Comparison of ENCODE assay signal across 9 cellular contexts in the genomic region with DNA sequence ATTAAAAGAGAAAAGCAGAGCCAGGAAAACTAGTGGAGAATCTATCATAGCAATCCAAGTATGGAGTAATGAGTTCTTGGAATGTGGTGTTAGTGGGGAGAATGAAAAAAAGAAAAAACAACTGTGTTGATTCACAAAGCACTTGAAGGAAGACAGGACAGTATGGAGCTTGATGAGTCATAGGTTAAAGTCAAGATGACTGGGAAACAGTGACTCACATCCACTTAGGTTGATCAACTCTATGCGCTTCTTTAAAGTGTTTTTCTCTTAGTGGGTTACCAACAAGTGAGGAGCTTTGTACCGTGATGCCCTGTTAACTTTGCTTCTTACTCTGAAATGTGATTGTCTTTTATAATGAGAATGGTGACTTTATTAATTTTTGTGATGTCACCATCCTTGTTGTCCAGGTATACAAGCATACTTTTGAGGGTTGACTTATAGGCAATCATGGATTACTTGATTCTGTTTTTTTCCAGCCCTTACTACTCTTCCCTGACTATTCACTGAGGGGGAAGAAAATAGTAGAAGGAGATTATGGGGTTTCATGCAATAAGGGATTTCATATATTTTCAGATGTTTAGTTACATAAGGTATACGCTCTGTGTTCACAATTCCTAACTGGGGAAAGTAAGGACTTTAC. TPM values are rescaled to one million over a fixed set of nuclear protein-coding genes. Genes with fewer than 3 reads are reported as not detected.
DNase-seq lines count a peak whose midpoint lies in the region; ATAC-seq and TF ChIP-seq lines count a peak whose summit lies in the region.
"Had no signal": no experiment of that assay in that cellular context is flagged by ENCODE, and none has a peak within 500 bp of the region (broad histone marks: within the 10 kb centered on the region; RNA-seq: fewer than 3 reads in every experiment).

No MANE protein-coding gene starts in this region.

- H4K8ac ChIP-seq in H9 (replicated peaks; ENCODE audit: insufficient read length, low read depth, low read length) = no peak overlapping the region

- no peaks in the 10 kb centered on the region for H3K9me3 ChIP-seq in CD8-positive, alpha-beta T cell (ENCODE audit: low read length)
- H3K9me3 ChIP-seq in NT2/D1 (ENCODE audit: insufficient read depth, low read length) (no peaks in the 10 kb centered on the region), H9 (ENCODE audit: control insufficient read depth, low read depth, low read length) (no peaks in the 10 kb centered on the region)

- ATAC-seq in CD8-positive, alpha-beta T cell = peak; percentile 73
- ATAC-seq in GM21786 (IDR thresholded peaks at IDR 0.05; ENCODE audit: unreplicated experiment) = peak; percentile 73
- peak; percentile 99 for ATAC-seq in stimulated activated naive B cell treated with anti-CD40 and anti-IgM and Interleukin-4, amounts not matched to agents 10 μg/mL and 1 μg/mL and 100 μg/mL, for 72 hours (replicated peaks)
- ATAC-seq in HG03175 (IDR thresholded peaks at IDR 0.05; ENCODE audit: unreplicated experiment) = no peak

- H2BK12ac ChIP-seq in H9 (ENCODE audit: insufficient read length, low read depth, low read length) = no peak overlapping the region

- H3K23ac ChIP-seq in H9 (ENCODE audit: insufficient read length, low read depth, low read length) = no peak overlapping the region

- no peak overlapping the region for H2AFZ ChIP-seq in H9 (ENCODE audit: low read length)

- H3K27me3 Mint-ChIP-seq in CD8-positive, alpha-beta T cell (ENCODE audit: low read depth) = no peaks in the 10 kb centered on the region
- H3K27me3 Mint-ChIP-seq in stimulated activated naive B cell treated with anti-CD40 and anti-IgM and Interleukin-4, amounts not matched to agents 10 μg/mL and 1 μg/mL and 100 μg/mL, for 72 hours = peaks cover 4 to 8% of the 10 kb centered on the region in 2 donors
- no peaks in the 10 kb centered on the region for H3K27me3 Mint-ChIP-seq in H9 (ENCODE audit: low read depth)
- H3K27me3 Mint-ChIP-seq: IgD-negative memory B cell had no signal

- H3K14ac ChIP-seq in H9 (ENCODE audit: insufficient read depth, low read length) = no peak overlapping the region

- H3K36me3 ChIP-seq in CD8-positive, alpha-beta T cell (ENCODE audit: insufficient read depth, low read length) = no peaks in the 10 kb centered on the region
- no peaks in the 10 kb centered on the region for H3K36me3 ChIP-seq in NT2/D1 (ENCODE audit: insufficient read depth, insufficient read length, low read length)

- no peak overlapping the region for H2BK120ac ChIP-seq in H9 (ENCODE audit: low read depth, low read length, poor library complexity, severe bottlenecking)

- no peak overlapping the region for H3T11ph ChIP-seq in H9 (ENCODE audit: low read length)

- no peak overlapping the region for H2BK5ac ChIP-seq in H9 (ENCODE audit: insufficient read length, low read length)

- H2BK20ac ChIP-seq in H9 (ENCODE audit: low read depth, low read length, poor library complexity, severe bottlenecking) = no peak overlapping the region

- H2AK5ac ChIP-seq in H9 (ENCODE audit: insufficient read length, low read length) = no peak overlapping the region

- no peak overlapping the region for H3K4me2 ChIP-seq in H9 (ENCODE audit: insufficient read depth, insufficient read length, low read length)

- H3K9ac ChIP-seq in NT2/D1 (ENCODE audit: insufficient read length, low read depth) (no peak overlapping the region), H9 (ENCODE audit: extremely low read depth, insufficient read length, low read length) (no peak overlapping the region)

- H3K56ac ChIP-seq in H9 (ENCODE audit: insufficient read length, low read depth, low read length) = no peak overlapping the region

- no peak overlapping the region for H4K5ac ChIP-seq in H9 (ENCODE audit: insufficient read length, low read depth, low read length)

- no peak overlapping the region for H3K4me3 Mint-ChIP-seq in CD8-positive, alpha-beta T cell
- peak overlapping the region in 1 of 2 donors; percentile 50 for H3K4me3 Mint-ChIP-seq in stimulated activated naive B cell treated with anti-CD40 and anti-IgM and Interleukin-4, amounts not matched to agents 10 μg/mL and 1 μg/mL and 100 μg/mL, for 72 hours
- no peak overlapping the region for H3K4me3 Mint-ChIP-seq in H9
- H3K4me3 Mint-ChIP-seq: IgD-negative memory B cell had no signal

- no peaks in the 10 kb centered on the region for H3K36me3 Mint-ChIP-seq in CD8-positive, alpha-beta T cell
- no peaks in the 10 kb centered on the region for H3K36me3 Mint-ChIP-seq in stimulated activated naive B cell treated with anti-CD40 and anti-IgM and Interleukin-4, amounts not matched to agents 10 μg/mL and 1 μg/mL and 100 μg/mL, for 72 hours
- no peaks in the 10 kb centered on the region for H3K36me3 Mint-ChIP-seq in H9 (ENCODE audit: insufficient read depth in 1 of 3, low read depth in 3 of 3)
- H3K36me3 Mint-ChIP-seq: IgD-negative memory B cell had no signal

- no peak for TF ChIP-seq CTCF in CD8-positive, alpha-beta T cell (IDR thresholded peaks at IDR 0.05)
- TF ChIP-seq CTCF in epithelial cell of esophagus (IDR thresholded peaks at IDR 0.05; ENCODE audit: insufficient read depth, low read depth, low read length, missing control alignments) = no peak
- no peak for TF ChIP-seq CTCF in H9 (conservative IDR thresholded peaks at IDR 0.05)

- H3K27me3 ChIP-seq in CD8-positive, alpha-beta T cell (ENCODE audit: insufficient read depth, low read length) = no peaks in the 10 kb centered on the region
- H3K27me3 ChIP-seq in NT2/D1 (ENCODE audit: insufficient read depth, insufficient read length) (no peaks in the 10 kb centered on the region), H9 (ENCODE audit: insufficient read depth, low read length) (no peaks in the 10 kb centered on the region)

- no peaks in the 10 kb centered on the region for H4K20me1 ChIP-seq in H9 (ENCODE audit: control insufficient read depth, insufficient read depth, insufficient read length)

- H3K9me3 Mint-ChIP-seq in CD8-positive, alpha-beta T cell = no peaks in the 10 kb centered on the region
- peaks cover 0 to 7% of the 10 kb centered on the region in 2 donors for H3K9me3 Mint-ChIP-seq in stimulated activated naive B cell treated with anti-CD40 and anti-IgM and Interleukin-4, amounts not matched to agents 10 μg/mL and 1 μg/mL and 100 μg/mL, for 72 hours
- peaks cover 0 to 2% of the 10 kb centered on the region in 2 experiments; a peak in 1 of 5 replicates for H3K9me3 Mint-ChIP-seq in H9

- H3K4me1 Mint-ChIP-seq in CD8-positive, alpha-beta T cell (ENCODE audit: low read depth) = peaks cover 6% of the 10 kb centered on the region
- peaks cover 9 to 15% of the 10 kb centered on the region in 2 donors for H3K4me1 Mint-ChIP-seq in stimulated activated naive B cell treated with anti-CD40 and anti-IgM and Interleukin-4, amounts not matched to agents 10 μg/mL and 1 μg/mL and 100 μg/mL, for 72 hours
- no peaks in the 10 kb centered on the region; a peak in 1 of 4 replicates for H3K4me1 Mint-ChIP-seq in H9
- H3K4me1 Mint-ChIP-seq: IgD-negative memory B cell had no signal

- no peak overlapping the region for H4K91ac ChIP-seq in H9 (ENCODE audit: insufficient read length, low read depth, low read length)

- H3K4ac ChIP-seq in H9 (ENCODE audit: low read depth, low read length) = no peak overlapping the region

- H3K27ac Mint-ChIP-seq in CD8-positive, alpha-beta T cell = no peak overlapping the region
- peak overlapping the region; percentile 56 for H3K27ac Mint-ChIP-seq in stimulated activated naive B cell treated with anti-CD40 and anti-IgM and Interleukin-4, amounts not matched to agents 10 μg/mL and 1 μg/mL and 100 μg/mL, for 72 hours
- no peak overlapping the region for H3K27ac Mint-ChIP-seq in H9

- POLR2A ChIA-PET in CD8-positive, alpha-beta T cell (lab: Charles Lee) = no interaction called here

- H3K4me3 ChIP-seq in CD8-positive, alpha-beta T cell (ENCODE audit: low read depth, low read length) = no peak overlapping the region
- no peak overlapping the region for H3K4me3 ChIP-seq in NT2/D1 (ENCODE audit: insufficient read length, low read depth)
- H3K4me3 ChIP-seq in epithelial cell of esophagus (ENCODE audit: low read length) = no peak overlapping the region

- H3K27ac ChIP-seq in CD8-positive, alpha-beta T cell (ENCODE audit: low read depth, low read length) = no peak overlapping the region
- H3K27ac ChIP-seq in H9 (ENCODE audit: insufficient read length, low read depth, low read length) = no peak overlapping the region

- H3K23me2 ChIP-seq in H9 (ENCODE audit: insufficient read length, low read depth, low read length, poor library complexity, severe bottlenecking) = no peaks in the 10 kb centered on the region

- WGBS in H9 (ENCODE audit: extremely low coverage, insufficient read length, low lambda C conversion rate) = no CpG with 5 or more reads among the region's 3 CpGs

- intact Hi-C loops in CD8-positive, alpha-beta T cell (cut with DNase I, micrococcal nuclease) = loop anchor here in 1 of 2 experiments (5.0 kb wide), 1 partner anchor 33 kb away; the partner anchor contains the start of gene MDFIC

- CTCF ChIA-PET in CD8-positive, alpha-beta T cell (lab: Charles Lee) = no interaction called here

- H3K18ac ChIP-seq in H9 (ENCODE audit: insufficient read length, low read depth, low read length) = no peak overlapping the region

- no peak for DNase-seq in CD8-positive, alpha-beta T cell
- DNase-seq in NT2/D1 (ENCODE audit: low read depth, low spot score) (peak; percentile 38), epithelial cell of esophagus (ENCODE audit: low read depth) (peak; percentile 96), H9 (no peak), NCI-H510A (lab: John Stamatoyannopoulos, UW) (no peak)
- DNase-seq in stimulated activated naive B cell treated with anti-CD40 and anti-IgM and Interleukin-4, amounts not matched to agents 10 μg/mL and 1 μg/mL and 100 μg/mL, for 72 hours = no peak

- no peaks in the 10 kb centered on the region for H3K4me1 ChIP-seq in CD8-positive, alpha-beta T cell (ENCODE audit: insufficient read depth, low read length)
- H3K4me1 ChIP-seq in NT2/D1 (ENCODE audit: insufficient read depth, insufficient read length) = no peaks in the 10 kb centered on the region
- H3K4me1 ChIP-seq in H9 (ENCODE audit: insufficient read depth, low read length) = no peaks in the 10 kb centered on the region

- H2BK15ac ChIP-seq in H9 (ENCODE audit: low read depth, low read length) = no peak overlapping the region

- H3K79me1 ChIP-seq in H9 (ENCODE audit: insufficient read depth, low read depth, low read length, poor library complexity, severe bottlenecking) = no peaks in the 10 kb centered on the region

- H3K79me2 ChIP-seq in H9 (ENCODE audit: insufficient read depth, low read length) = no peaks in the 10 kb centered on the region

RNA-seq across cellular contexts. Expression of gene MDFIC, which starts 32.1 kb away (rescaled TPM):
- total RNA-seq in CD8-positive, alpha-beta T cell = 10 to 100 TPM; 16.8 to 17.2 TPM
- 2.0 and 2.1 TPM in 2 replicates for total RNA-seq in H9 (2021)

Comparison
In these comparisons a context has a peak if more than half of its experiments do, and no peak if none do; other contexts are left out.
1. DNase-seq: peak in NT2/D1 (single experiment) and epithelial cell of esophagus (single experiment); none in CD8-positive, alpha-beta T cell (0 of 7), stimulated activated naive B cell treated with anti-CD40 and anti-IgM and Interleukin-4, amounts not matched to agents 10 μg/mL and 1 μg/mL and 100 μg/mL, for 72 hours (single experiment), H9 (single experiment) and NCI-H510A (single experiment).